8 cellular contexts compared by ENCODE assay signal in genomic region chr9:17005085-17005484, GRCh38.
DNase-seq lines count a peak whose midpoint lies in the region; ATAC-seq and TF ChIP-seq lines count a peak whose summit lies in the region.
"Had no signal": no experiment of that assay in that cellular context is flagged by ENCODE, and none has a peak within 500 bp of the region (broad histone marks: within the 10 kb centered on the region; RNA-seq: fewer than 3 reads in every experiment).

No MANE protein-coding gene starts in this region.

- H4K5ac ChIP-seq in IMR-90 (ENCODE audit: low read depth, low read length) = no peak overlapping the region

- intact Hi-C loops in IMR-90 (cut with micrococcal nuclease) = loop anchor here (5.0 kb wide), 1 partner anchor 133 kb away; the partner anchor contains the start of gene BNC2
- intact Hi-C loops in body of pancreas (cut with DNase I) = no loop called here

- H3K9ac ChIP-seq in IMR-90 (ENCODE audit: low read depth, low read length) = peak overlapping the region; percentile 55; the same call in 1 of the 2 replicates

- H3K36me3 ChIP-seq in IMR-90 (ENCODE audit: control insufficient read depth, insufficient read depth, low read length) (no peaks in the 10 kb centered on the region), body of pancreas (replicated peaks in 1 of 2; ENCODE audit: insufficient read depth in 1 of 2, low read depth in 2 of 2) (no peaks in the 10 kb centered on the region)

- H2AK5ac ChIP-seq in IMR-90 (ENCODE audit: low read depth, low read length) = no peak overlapping the region

- H3K4me2 ChIP-seq in IMR-90 (ENCODE audit: low read depth, low read length) = peak overlapping the region; percentile 73; the same call in 1 of the 2 replicates

- WGBS in IMR-90 (ENCODE audit: extremely low coverage in 2 of 2, insufficient read length in 1 of 2), 2 experiments = no CpG with 5 or more reads among the region's 11 CpGs
- WGBS in body of pancreas, 2 donors = 4 to 6% methylated on average over 11 of the region's 11 CpGs

- peak overlapping the region; percentile 63 for H3K56ac ChIP-seq in IMR-90 (ENCODE audit: extremely low read depth, insufficient read depth, low read length)

- H3K27me3 ChIP-seq in IMR-90 (ENCODE audit: control insufficient read depth, insufficient read depth, low read length) = no peaks in the 10 kb centered on the region
- H3K27me3 ChIP-seq in body of pancreas = no peaks in the 10 kb centered on the region

- no TSS peak for BruUV-seq in IMR-90 (replicated peaks; lab: Mats Ljungman, UMichigan)

- peak overlapping the region; percentile 43; the same call in 1 of the 2 replicates for H4K91ac ChIP-seq in IMR-90 (ENCODE audit: insufficient read depth, low read depth, low read length)

- H3K4me3 ChIP-seq in IMR-90 (ENCODE audit: insufficient read depth, low read depth, low read length) (no peak overlapping the region; the same call in 1 of the 2 replicates), body of pancreas (no peak overlapping the region)

- no peaks in the 10 kb centered on the region for H3K79me1 ChIP-seq in IMR-90 (ENCODE audit: low read depth in 1 of 2, low read length in 2 of 2)

- in situ Hi-C loops in IMR-90 (cut with MboI; ENCODE audit: low sequenced_read_pairs) = no loop called here

- ATAC-seq in IMR-90 (ENCODE audit: low read depth) (peak; percentile 98), body of pancreas (peak; percentile 85), GM21529 (IDR thresholded peaks at IDR 0.05; ENCODE audit: unreplicated experiment) (no peak)
- ATAC-seq in stimulated activated naive CD8-positive, alpha-beta T cell treated with anti-CD3 and anti-CD28 coated beads, Interleukin-15, Interleukin-2, amounts not matched to agents 100 U/mL and 50 U/mL, for 24 hours = no peak

- H3K18ac ChIP-seq in IMR-90 (ENCODE audit: low read depth, low read length) = peak overlapping the region; percentile 39; the same call in 1 of the 2 replicates

- H3K14ac ChIP-seq in IMR-90 (replicated peaks; ENCODE audit: low read depth, low read length) = peak overlapping the region; percentile 61

- H4K8ac ChIP-seq in IMR-90 (ENCODE audit: low read depth in 2 of 2, low read length in 2 of 2) = peak overlapping the region; percentile 64 to 74

- H3K23ac ChIP-seq in IMR-90 (ENCODE audit: low read depth, low read length) = no peak overlapping the region

- peak overlapping the region; percentile 74 for H2BK5ac ChIP-seq in IMR-90 (ENCODE audit: low read depth, low read length, poor library complexity, severe bottlenecking)

- dilution Hi-C loops in IMR-90 (cut with HindIII; ENCODE audit: low sequenced_read_pairs, unreplicated experiment) = no loop called here

- H3K4me1 ChIP-seq in IMR-90 (ENCODE audit: control insufficient read depth, insufficient read depth, low read length) = peaks cover 3% of the 10 kb centered on the region
- H3K4me1 ChIP-seq in body of pancreas = no peaks in the 10 kb centered on the region

- no peaks in the 10 kb centered on the region for H3K9me1 ChIP-seq in IMR-90 (ENCODE audit: insufficient read depth, low read length)

- POLR2A ChIA-PET in IMR-90 (lab: Charles Lee; ENCODE audit: unreplicated experiment) = no interaction called here

- no peak overlapping the region for H2AFZ ChIP-seq in IMR-90 (replicated peaks; ENCODE audit: low read length, poor library complexity)

- TF ChIP-seq POLR2A in IMR-90 (IDR thresholded peaks at IDR 0.05; ENCODE audit: low read depth, low read length) (no peak), body of pancreas (IDR thresholded peaks at IDR 0.05) (no peak)

- CTCF ChIA-PET in IMR-90 (lab: Yijun Ruan, JAX) = interaction anchor here (0.6 to 1.5 kb wide), 3 partner anchors 58 to 322 kb away, joined by 3 to 4 read pairs (median 3); no protein-coding TSS in a partner anchor

- peak overlapping the region; percentile 66; the same call in 1 of the 2 replicates for H2BK20ac ChIP-seq in IMR-90 (ENCODE audit: low read depth, low read length)

- no peak overlapping the region; the same call in 1 of the 2 replicates for H3K4ac ChIP-seq in IMR-90 (ENCODE audit: low read depth, low read length)

- H3K27ac ChIP-seq in IMR-90 (ENCODE audit: insufficient read depth, low read length) = no peak overlapping the region
- H3K27ac ChIP-seq in body of pancreas = peak overlapping the region in 1 of 4 donors; percentile 34
- H3K27ac ChIP-seq: HL-60 had no signal

- TF ChIP-seq CTCF in IMR-90 (conservative IDR thresholded peaks at IDR 0.05; ENCODE audit: low read depth, low read length) = no peak
- TF ChIP-seq CTCF in body of pancreas (IDR thresholded peaks at IDR 0.05) = no peak

- H3K9me3 ChIP-seq in IMR-90 (ENCODE audit: control insufficient read depth, insufficient read depth, low read length) = no peaks in the 10 kb centered on the region
- no peaks in the 10 kb centered on the region for H3K9me3 ChIP-seq in body of pancreas

- DNase-seq in IMR-90 = peak; percentile 81
- peak; percentile 43 to 68 (median 54) for DNase-seq in body of pancreas
- DNase-seq in kidney glomerular epithelial cell (lab: John Stamatoyannopoulos, UW) = peak; percentile 86
- peak; percentile 59 for DNase-seq in ureter (ENCODE audit: low spot score)
- no peak for DNase-seq in stimulated activated naive CD8-positive, alpha-beta T cell treated with anti-CD3 and anti-CD28 coated beads, Interleukin-15, Interleukin-2, amounts not matched to agents 100 U/mL and 50 U/mL, for 24 hours
- no peak for DNase-seq in stimulated activated naive CD4-positive, alpha-beta T cell treated with Interleukin-2 at 50 U/mL for 16 hours (lab: John Stamatoyannopoulos, UW)

- peak overlapping the region; percentile 48; the same call in 1 of the 2 replicates for H2BK120ac ChIP-seq in IMR-90 (ENCODE audit: low read depth, low read length)

- no peaks in the 10 kb centered on the region for H4K20me1 ChIP-seq in IMR-90 (ENCODE audit: insufficient read depth, low read length)

- no peak for TF ChIP-seq RAD21 in IMR-90 (IDR thresholded peaks at IDR 0.05; ENCODE audit: low read length)

- H2BK15ac ChIP-seq in IMR-90 (ENCODE audit: low read depth, low read length) = peak overlapping the region; percentile 57; the same call in 1 of the 3 replicates

- H2AK9ac ChIP-seq in IMR-90 (replicated peaks; ENCODE audit: low read depth, low read length, poor library complexity) = no peak overlapping the region

TF ChIP-seq in IMR-90, 13 proteins besides CTCF, POLR2A, EP300 and RAD21:
- TF ChIP-seq CHD1 (IDR thresholded peaks at IDR 0.05; ENCODE audit: low read depth, low read length) (no peak), ELK1 (IDR thresholded peaks at IDR 0.05; ENCODE audit: borderline replicate concordance, low read depth, low read length) (no peak), BHLHE40 (IDR thresholded peaks at IDR 0.05; ENCODE audit: low read depth, low read length) (no peak), FOS (IDR thresholded peaks at IDR 0.05; ENCODE audit: low read depth, low read length) (no peak), NFE2L2 (IDR thresholded peaks at IDR 0.05; ENCODE audit: low read depth, low read length) (no peak), RCOR1 (IDR thresholded peaks at IDR 0.05; ENCODE audit: insufficient replicate concordance, low read length) (no peak), CEBPB (IDR thresholded peaks at IDR 0.05; ENCODE audit: low read depth, low read length) (no peak), MAZ (IDR thresholded peaks at IDR 0.05; ENCODE audit: borderline replicate concordance, low read depth, low read length) (no peak), MXI1 (IDR thresholded peaks at IDR 0.05; ENCODE audit: borderline replicate concordance, low read depth, low read length) (no peak), USF2 (IDR thresholded peaks at IDR 0.05; ENCODE audit: low read depth, low read length) (no peak), MAFK (IDR thresholded peaks at IDR 0.05; ENCODE audit: low read depth, low read length) (no peak), SMC3 (IDR thresholded peaks at IDR 0.05; ENCODE audit: low read depth, low read length) (no peak)

Comparison
In these comparisons a context has a peak if more than half of its experiments do, and no peak if none do; other contexts are left out.
1. ATAC-seq: peak in IMR-90 (single experiment) and body of pancreas (single experiment); none in GM21529 (single experiment) and stimulated activated naive CD8-positive, alpha-beta T cell treated with anti-CD3 and anti-CD28 coated beads, Interleukin-15, Interleukin-2, amounts not matched to agents 100 U/mL and 50 U/mL, for 24 hours (single experiment).
2. DNase-seq: peak in IMR-90 (single experiment), body of pancreas (4 of 4), kidney glomerular epithelial cell (single experiment) and ureter (single experiment); none in stimulated activated naive CD8-positive, alpha-beta T cell treated with anti-CD3 and anti-CD28 coated beads, Interleukin-15, Interleukin-2, amounts not matched to agents 100 U/mL and 50 U/mL, for 24 hours (single experiment) and stimulated activated naive CD4-positive, alpha-beta T cell treated with Interleukin-2 at 50 U/mL for 16 hours (single experiment).